ENCODE assay signal across 30 cellular contexts in genomic region chr1:47511825-47512224, GRCh38.
"Had no signal": no experiment of that assay in that cellular context is flagged by ENCODE, and none has a peak within 500 bp of the region (broad histone marks: within the 10 kb centered on the region; RNA-seq: fewer than 3 reads in every experiment).

No MANE protein-coding gene starts in this region.

- H2AFZ ChIP-seq: neural progenitor cell, parathyroid adenoma had no signal

- H3K9me3 Mint-ChIP-seq: natural killer cell, neural progenitor cell had no signal

- H3K4me1 ChIP-seq: parathyroid adenoma, psoas muscle had no signal

- H3K27me3 ChIP-seq: ovary, testis, tibial artery, uterus had no signal

- H3K9ac ChIP-seq: neural progenitor cell, parathyroid adenoma had no signal

- H3K36me3 ChIP-seq: neural progenitor cell, ovary, spleen, suprapubic skin, tibial artery, transverse colon, upper lobe of right lung, uterus had no signal

- H3K79me2 ChIP-seq: parathyroid adenoma had no signal

- H3K36me3 Mint-ChIP-seq: natural killer cell; neural progenitor cell; stimulated activated memory B cell treated with anti-CD40 and anti-IgM and Interleukin-4, amounts not matched to agents 10 μg/mL and 1 μg/mL and 100 μg/mL, for 72 hours had no signal

- ATAC-seq: naive thymus-derived CD4-positive, alpha-beta T cell; natural killer cell; psoas muscle; right cardiac atrium; sciatic nerve; stimulated activated memory B cell treated with anti-CD40 and anti-IgM and Interleukin-4, amounts not matched to agents 10 μg/mL and 1 μg/mL and 100 μg/mL, for 72 hours; stimulated activated naive CD8-positive, alpha-beta T cell treated with anti-CD3 and anti-CD28 coated beads, Interleukin-15, amount 100 ng/mL, for 72 hours; stimulated activated naive CD8-positive, alpha-beta T cell treated with anti-CD3 and anti-CD28 coated beads, Interleukin-15, Interleukin-2, amounts not matched to agents 100 U/mL and 50 U/mL, for 24 hours; upper lobe of right lung had no signal

- H3K27ac ChIP-seq: neural progenitor cell, ovary, parathyroid adenoma, psoas muscle, skin epidermis, spleen, suprapubic skin, testis, tibial artery, transverse colon, upper lobe of right lung, uterus had no signal

- H3K4me3 ChIP-seq: neural progenitor cell, ovary, psoas muscle, skin epidermis, smooth muscle cell, spleen, suprapubic skin, testis, tibial artery, transverse colon, upper lobe of right lung, uterus had no signal

- DNase-seq: naive thymus-derived CD4-positive, alpha-beta T cell; natural killer cell; occipital lobe; ovary; psoas muscle; right cardiac atrium; stimulated activated CD4-positive, alpha-beta T cell treated with anti-CD3 and anti-CD28 coated beads, Interleukin-12 subunit alpha, Interleukin-12 subunit beta, amount 100 ng/mL, for 4 hours; stimulated activated CD4-positive, alpha-beta T cell treated with anti-CD3 and anti-CD28 coated beads, Interleukin-1b, Interleukin-23, amount 100 ng/mL, for 48 hours; stimulated activated CD4-positive, alpha-beta T cell treated with anti-CD3 and anti-CD28 coated beads, Interleukin-4, amount 100 ng/mL, for 1 hour; stimulated activated CD4-positive, alpha-beta T cell treated with anti-CD3 and anti-CD28 coated beads, Interleukin-4, amount 100 ng/mL, for 4 hours; stimulated activated CD8-positive, alpha-beta memory T cell treated with anti-CD3 and anti-CD28 coated beads, Interleukin-4, amount 100 ng/mL, for 48 hours; stimulated activated naive CD4-positive, alpha-beta T cell; stimulated activated naive CD8-positive, alpha-beta T cell treated with anti-CD3 and anti-CD28 coated beads, Interleukin-15, amount 100 ng/mL, for 72 hours; stimulated activated naive CD8-positive, alpha-beta T cell treated with anti-CD3 and anti-CD28 coated beads, Interleukin-15, Interleukin-2, amounts not matched to agents 100 U/mL and 50 U/mL, for 24 hours; substantia nigra; testis; tibial artery; transverse colon; upper lobe of right lung; uterus had no signal

- H3K4me2 ChIP-seq: neural progenitor cell, smooth muscle cell had no signal

- H3K9me3 ChIP-seq: ovary, psoas muscle, suprapubic skin, testis, transverse colon, upper lobe of right lung, uterus had no signal

- H3K4me3 Mint-ChIP-seq: naive thymus-derived CD4-positive, alpha-beta T cell; natural killer cell; neural progenitor cell; stimulated activated memory B cell treated with anti-CD40 and anti-IgM and Interleukin-4, amounts not matched to agents 10 μg/mL and 1 μg/mL and 100 μg/mL, for 72 hours; stimulated activated naive CD8-positive, alpha-beta T cell treated with anti-CD3 and anti-CD28 coated beads, Interleukin-15, amount 100 ng/mL, for 72 hours; type B pancreatic cell had no signal

- H3K27ac Mint-ChIP-seq: naive thymus-derived CD4-positive, alpha-beta T cell; natural killer cell; neural progenitor cell; progenitor cell of endocrine pancreas; stimulated activated memory B cell treated with anti-CD40 and anti-IgM and Interleukin-4, amounts not matched to agents 10 μg/mL and 1 μg/mL and 100 μg/mL, for 72 hours; stimulated activated naive CD8-positive, alpha-beta T cell treated with anti-CD3 and anti-CD28 coated beads, Interleukin-15, amount 100 ng/mL, for 72 hours; type B pancreatic cell had no signal
